ENCODE assay signal across 8 cellular contexts in genomic region chr16:88237314-88237713, GRCh38.
DNase-seq lines count a peak whose midpoint lies in the region; ATAC-seq, FAIRE-seq and TF ChIP-seq lines count a peak whose summit lies in the region.
"Not testable (repeated sequence)": the region's sequence is repeated elsewhere in the genome, so short reads cannot be mapped to it uniquely, and the experiment has no call there.

No MANE protein-coding gene starts in this region.

- H3K23ac ChIP-seq in trophoblast cell (ENCODE audit: low read length): not testable (repeated sequence)

- peaks cover 12% of the 10 kb centered on the region for H3K79me2 ChIP-seq in PC-9 (ENCODE audit: low read depth)
- not testable (repeated sequence) for H3K79me2 ChIP-seq in K562 (ENCODE audit: control insufficient read depth, insufficient read depth, low read length); trophoblast cell (ENCODE audit: control insufficient read depth, insufficient read depth, low read length, poor library complexity)

- not testable (repeated sequence) for H3K9me3 Mint-ChIP-seq in Calu3 (ENCODE audit: low read depth, unreplicated experiment)

- H3K9ac ChIP-seq in K562 (ENCODE audit: insufficient read depth in 1 of 2, low read depth in 2 of 2, low read length in 2 of 2); kidney (ENCODE audit: low read length in 2 of 2); trophoblast cell (ENCODE audit: low read length): not testable (repeated sequence)

- not testable (repeated sequence) for ATAC-seq in A549, K562

- TF ChIP-seq EP300 in A549 (IDR thresholded peaks at IDR 0.05); K562 (IDR thresholded peaks at IDR 0.05; ENCODE audit: low read length): not testable (repeated sequence)

- intact Hi-C loops in Calu3 (cut with micrococcal nuclease; ENCODE audit: unreplicated experiment); K562 (cut with micrococcal nuclease); kidney (cut with DNase I); vagina (cut with DNase I): not testable (repeated sequence)
- intact Hi-C loops in PC-9 (cut with micrococcal nuclease; ENCODE audit: unreplicated experiment): loop anchor here (2.0 kb wide), 1 partner anchor 95 kb away; no protein-coding TSS in a partner anchor

- H3K4me1 ChIP-seq in A549 (peaks cover 55% of the 10 kb centered on the region), PC-9 (replicated peaks; ENCODE audit: insufficient read depth) (peaks cover 54% of the 10 kb centered on the region), K562 (replicated peaks in 1 of 2; ENCODE audit: control insufficient read depth in 2 of 2, insufficient read depth in 2 of 2, low read length in 2 of 2) (peaks cover 4 to 41% of the 10 kb centered on the region in 2 experiments; a peak in 4 of 5 replicates), trophoblast cell (ENCODE audit: control insufficient read depth in 1 of 2, insufficient read depth in 2 of 2, low read length in 2 of 2) (peaks cover 22 to 31% of the 10 kb centered on the region in 2 experiments), vagina (peaks cover 57% of the 10 kb centered on the region)
- not testable (repeated sequence) for H3K4me1 ChIP-seq in kidney (ENCODE audit: control insufficient read depth in 1 of 2, insufficient read depth in 1 of 2, low read depth in 1 of 2, low read length in 2 of 2)

- peaks cover 35% of the 10 kb centered on the region for H3K36me3 Mint-ChIP-seq in Calu3 (ENCODE audit: insufficient read depth, unreplicated experiment)

- H3K18ac ChIP-seq in trophoblast cell (ENCODE audit: low read length): not testable (repeated sequence)

- H4K20me1 ChIP-seq in PC-9 (ENCODE audit: insufficient read depth); K562 (replicated peaks; ENCODE audit: control insufficient read depth, insufficient read depth, low read length): not testable (repeated sequence)

- not testable (repeated sequence) for H3K36me3 ChIP-seq in PC-9 (ENCODE audit: low read depth); K562 (ENCODE audit: control insufficient read depth, insufficient read depth, low read length); kidney (ENCODE audit: control insufficient read depth in 1 of 2, insufficient read depth in 2 of 2, low read length in 2 of 2); trophoblast cell (ENCODE audit: control insufficient read depth in 1 of 2, insufficient read depth in 2 of 2, low read length in 2 of 2); vagina

- not testable (repeated sequence) for H3K27me3 ChIP-seq in PC-9 (ENCODE audit: insufficient read depth, low read depth); K562 (ENCODE audit: control insufficient read depth in 2 of 2, insufficient read depth in 2 of 2, low read length in 2 of 2); trophoblast cell (ENCODE audit: insufficient read depth, low read length); vagina

- H3K27ac ChIP-seq in A549: peak overlapping the region; percentile 91 to 95; a peak in 5 of 6 replicates
- H3K27ac ChIP-seq in PC-9: peak overlapping the region; percentile 100
- H3K27ac ChIP-seq in K562 (ENCODE audit: extremely low read depth, low read depth, low read length); kidney (ENCODE audit: low read depth in 2 of 2, low read length in 2 of 2); trophoblast cell (ENCODE audit: low read depth, low read length): not testable (repeated sequence)
- H3K27ac ChIP-seq in vagina: peak overlapping the region; percentile 82

- not testable (repeated sequence) for TF ChIP-seq RAD21 in A549 (conservative IDR thresholded peaks at IDR 0.05 in 1 of 2, IDR thresholded peaks at IDR 0.05 in 1 of 2); K562 (CRISPR knock-in tag; conservative IDR thresholded peaks at IDR 0.05 in 1 of 2, IDR thresholded peaks at IDR 0.05 in 1 of 2)

- H2AK5ac ChIP-seq in trophoblast cell (ENCODE audit: low read length): peak overlapping the region; percentile 14

- H4K12ac ChIP-seq in trophoblast cell (ENCODE audit: low read depth, low read length): not testable (repeated sequence)

- H3K9me3 ChIP-seq in A549; PC-9 (ENCODE audit: insufficient read depth, low read depth); K562 (replicated peaks; ENCODE audit: control insufficient read depth, insufficient read depth, low read depth, low read length); kidney (ENCODE audit: control insufficient read depth in 1 of 2, low read length in 2 of 2); trophoblast cell (ENCODE audit: insufficient read depth, low read depth, low read length); vagina: not testable (repeated sequence)

- H3K27ac Mint-ChIP-seq in Calu3 (ENCODE audit: unreplicated experiment): peak overlapping the region; percentile 97

- peak overlapping the region; percentile 9 for H2BK120ac ChIP-seq in trophoblast cell (ENCODE audit: insufficient read depth, low read length, poor library complexity)

- CTCF ChIA-PET in A549 (lab: Yijun Ruan, JAX); Calu3 (lab: Charles Lee); PC-9 (lab: Charles Lee); K562 (lab: Yijun Ruan, JAX; ENCODE audit: low intra/inter-chr PET ratio): not testable (repeated sequence)

- not testable (repeated sequence) for H3K9me2 ChIP-seq in PC-9 (ENCODE audit: insufficient read depth)

- TF ChIP-seq CTCF in A549 (IDR thresholded peaks at IDR 0.05); Calu3 (IDR thresholded peaks at IDR 0.05; ENCODE audit: unreplicated experiment); PC-9 (conservative IDR thresholded peaks at IDR 0.05); K562 (IDR thresholded peaks at IDR 0.05 in 2 of 3, conservative IDR thresholded peaks at IDR 0.05 in 1 of 3; ENCODE audit: insufficient read depth in 2 of 3, low read depth in 1 of 3, low read length in 3 of 3); kidney (IDR thresholded peaks at IDR 0.05; ENCODE audit: borderline replicate concordance, extremely low read depth, insufficient read depth); vagina (IDR thresholded peaks at IDR 0.05): not testable (repeated sequence)

- not testable (repeated sequence) for H3K4ac ChIP-seq in trophoblast cell (ENCODE audit: low read depth, low read length)

- H4K8ac ChIP-seq in trophoblast cell (ENCODE audit: low read depth, low read length): not testable (repeated sequence)

- POLR2A ChIA-PET in A549 (lab: Yijun Ruan, JAX); PC-9 (lab: Charles Lee; ENCODE audit: unreplicated experiment); K562 (lab: Yijun Ruan, JAX): not testable (repeated sequence)

- not testable (repeated sequence) for H3K27me3 Mint-ChIP-seq in Calu3 (ENCODE audit: unreplicated experiment)

- peaks cover 48% of the 10 kb centered on the region for H3K4me1 Mint-ChIP-seq in Calu3 (ENCODE audit: low read depth, unreplicated experiment)

- in situ Hi-C loops in K562 (cut with MboI): not testable (repeated sequence)

- FAIRE-seq in A549 (lab: Jason Lieb, UNC); K562 (lab: Jason Lieb, UNC); kidney (lab: Jason Lieb, UNC): not testable (repeated sequence)
- peak; percentile 80 for FAIRE-seq in HTR-8/SVneo (lab: Jason Lieb, UNC)

- H3K4me2 ChIP-seq in A549; K562 (ENCODE audit: insufficient read depth, low read length); trophoblast cell (ENCODE audit: low read length): not testable (repeated sequence)
- H3K4me2 ChIP-seq in PC-9: peak overlapping the region; percentile 96

- not testable (repeated sequence) for H3K9me1 ChIP-seq in K562 (ENCODE audit: control insufficient read depth, insufficient read depth, low read length)

- peak overlapping the region; percentile 58 for H3K4me3 Mint-ChIP-seq in Calu3 (ENCODE audit: low read depth, unreplicated experiment)

- not testable (repeated sequence) for BruUV-seq in Calu3 (replicated peaks; lab: Mats Ljungman, UMichigan); PC-9 (replicated peaks; lab: Mats Ljungman, UMichigan); K562 (replicated peaks; lab: Mats Ljungman, UMichigan)

- WGBS in A549 (ENCODE audit: missing lambda C conversion rate): 95% methylated on average over 7 of the region's 9 CpGs
- WGBS in K562 (ENCODE audit: insufficient coverage, low coverage, missing lambda C conversion rate): 53% methylated on average over 4 of the region's 9 CpGs
- no CpG with 5 or more reads among the region's 9 CpGs for WGBS in trophoblast cell (ENCODE audit: extremely low coverage, insufficient coverage, insufficient read length)

- H2BK12ac ChIP-seq in trophoblast cell (ENCODE audit: low read length): peak overlapping the region; percentile 10

- peaks cover 13% of the 10 kb centered on the region for H3F3A ChIP-seq in PC-9 (ENCODE audit: insufficient read depth, low read depth)

- peaks cover 22% of the 10 kb centered on the region for H3K79me1 ChIP-seq in trophoblast cell (ENCODE audit: low read length)

- H3K14ac ChIP-seq in trophoblast cell (ENCODE audit: low read length): peak overlapping the region; percentile 8

- peak overlapping the region; percentile 41 for H4K91ac ChIP-seq in trophoblast cell (ENCODE audit: low read depth, low read length)

- TF ChIP-seq POLR2A in A549 (IDR thresholded peaks at IDR 0.05; ENCODE audit: low read length); K562 (conservative IDR thresholded peaks at IDR 0.05); vagina (IDR thresholded peaks at IDR 0.05): not testable (repeated sequence)

- not testable (repeated sequence) for H2AFZ ChIP-seq in PC-9; K562 (ENCODE audit: low read depth, low read length)
- H2AFZ ChIP-seq in trophoblast cell (ENCODE audit: insufficient read depth, low read length, poor library complexity): peak overlapping the region; percentile 2

- not testable (repeated sequence) for DNase-seq in A549 (ENCODE audit: low read depth in 1 of 2, low spot score in 1 of 2); Calu3; HTR-8/SVneo (ENCODE audit: insufficient read length, low spot score); PC-9; K562 (ENCODE audit: extremely low read depth in 1 of 4, low spot score in 3 of 4); trophoblast cell; vagina (ENCODE audit: extremely low spot score in 2 of 2)
- peak; percentile 26 for DNase-seq in kidney

- H3K4me3 ChIP-seq in A549; K562; kidney (ENCODE audit: low read length in 2 of 2); trophoblast cell (ENCODE audit: low read depth, low read length); vagina: not testable (repeated sequence)
- peak overlapping the region; percentile 96 for H3K4me3 ChIP-seq in PC-9

- not testable (repeated sequence) for H2BK5ac ChIP-seq in trophoblast cell (ENCODE audit: low read depth, low read length, poor library complexity)
